Comparison of ENCODE assay signal across 18 cellular contexts in genomic region chr20:59827138-59828056, GRCh38.
DNase-seq lines count a peak whose midpoint lies in the region; ATAC-seq and TF ChIP-seq lines count a peak whose summit lies in the region.
"Had no signal": no experiment of that assay in that cellular context is flagged by ENCODE, and none has a peak within 500 bp of the region (broad histone marks: within the 10 kb centered on the region; RNA-seq: fewer than 3 reads in every experiment).

No MANE protein-coding gene starts in this region.

- TF ChIP-seq RAD21 in SK-N-SH (IDR thresholded peaks at IDR 0.05; ENCODE audit: low read length): no peak

- H3K9me3 ChIP-seq in SK-N-SH (no peaks in the 10 kb centered on the region), colonic mucosa (no peaks in the 10 kb centered on the region), spleen (no peaks in the 10 kb centered on the region)
- H3K9me3 ChIP-seq: pancreas had no signal

- CTCF ChIA-PET in SK-N-SH (lab: Yijun Ruan, JAX): interaction anchor here (2.4 kb wide), 1 partner anchor 44 kb away, joined by 5 read pairs; no protein-coding TSS in a partner anchor

- POLR2A ChIA-PET in SK-N-SH (lab: Yijun Ruan, JAX): interaction anchor here (0.5 kb wide), 1 partner anchor 27 kb away, joined by 3 read pairs; no protein-coding TSS in a partner anchor

- WGBS in SK-N-SH (ENCODE audit: low lambda C conversion rate): 8% methylated on average over 2 of the region's 16 CpGs
- 76 to 82% (median 78%) methylated on average over 14 to 16 of the region's 16 CpGs for WGBS in spleen, 5 donors

- H4K20me1 ChIP-seq in SK-N-SH (ENCODE audit: insufficient read depth): no peaks in the 10 kb centered on the region

- H3K79me2 ChIP-seq in SK-N-SH (ENCODE audit: insufficient read depth): no peaks in the 10 kb centered on the region

- ATAC-seq in SK-N-SH treated with all-trans-retinoic acid at 6 μM for 48 hours (no peak), left lobe of liver (no peak), HG03280 (IDR thresholded peaks at IDR 0.05; ENCODE audit: unreplicated experiment) (no peak)
- ATAC-seq: GM23338, WTC11 had no signal

- no peak overlapping the region for H3K4me3 ChIP-seq in SK-N-SH (ENCODE audit: low read depth in 2 of 2, low read length in 1 of 2)
- no peak overlapping the region for H3K4me3 ChIP-seq in colonic mucosa
- no peak overlapping the region for H3K4me3 ChIP-seq in spleen
- H3K4me3 ChIP-seq: GM23338, pancreas had no signal

- H3K4me2 ChIP-seq in SK-N-SH: no peak overlapping the region
- H3K4me2 ChIP-seq: GM23338 had no signal

- TF ChIP-seq CTCF in SK-N-SH (IDR thresholded peaks at IDR 0.05) (no peak), colonic mucosa (IDR thresholded peaks at IDR 0.05) (no peak), spleen (IDR thresholded peaks at IDR 0.05 in 8 of 11, conservative IDR thresholded peaks at IDR 0.05 in 3 of 11) (no peak)

- intact Hi-C loops in colonic mucosa (cut with DNase I) (no loop called here), spleen (cut with DNase I; ENCODE audit: low total_unique reads) (no loop called here)

- H3K9ac ChIP-seq in SK-N-SH (no peak overlapping the region), colonic mucosa (ENCODE audit: low read depth in 2 of 2, low read length in 2 of 2) (peak overlapping the region in 1 of 2 donors; percentile 44)

- H3K4me1 ChIP-seq in SK-N-SH (ENCODE audit: control insufficient read depth in 1 of 2, insufficient read depth in 2 of 2, low read depth in 1 of 2, low read length in 1 of 2) (peaks cover 0 to 13% of the 10 kb centered on the region in 2 experiments; a peak in 1 of 4 replicates), colonic mucosa (no peaks in the 10 kb centered on the region), spleen (peaks cover 0 to 5% (median 0%) of the 10 kb centered on the region in 6 donors)

- no peaks in the 10 kb centered on the region for H3K27me3 ChIP-seq in SK-N-SH (ENCODE audit: insufficient read depth)
- no peaks in the 10 kb centered on the region for H3K27me3 ChIP-seq in colonic mucosa
- H3K27me3 ChIP-seq in spleen (replicated peaks in 1 of 7): peaks cover 0 to 39% (median 0%) of the 10 kb centered on the region in 7 donors
- H3K27me3 ChIP-seq: pancreas had no signal

- H3K36me3 ChIP-seq in SK-N-SH (replicated peaks in 1 of 2; ENCODE audit: control insufficient read depth in 1 of 2, insufficient read depth in 2 of 2, low read length in 1 of 2): no peaks in the 10 kb centered on the region
- H3K36me3 ChIP-seq in colonic mucosa: no peaks in the 10 kb centered on the region
- no peaks in the 10 kb centered on the region for H3K36me3 ChIP-seq in spleen
- H3K36me3 ChIP-seq: pancreas had no signal

- no peak for TF ChIP-seq POLR2A in spleen (IDR thresholded peaks at IDR 0.05)

- no peak overlapping the region for H3K27ac ChIP-seq in SK-N-SH (ENCODE audit: low read depth in 2 of 2, low read length in 1 of 2)
- H3K27ac ChIP-seq in colonic mucosa: no peak overlapping the region
- H3K27ac ChIP-seq in spleen: no peak overlapping the region
- H3K27ac ChIP-seq: 22Rv1, pancreas had no signal

- H3F3A ChIP-seq in SK-N-SH (replicated peaks; ENCODE audit: insufficient read depth): no peaks in the 10 kb centered on the region

- H2AFZ ChIP-seq in SK-N-SH (ENCODE audit: low read depth): no peak overlapping the region
- H2AFZ ChIP-seq: GM23338 had no signal

- TF ChIP-seq EP300 in SK-N-SH (IDR thresholded peaks at IDR 0.05; ENCODE audit: borderline replicate concordance in 1 of 2, low read depth in 1 of 2, low read length in 1 of 2): no peak

- DNase-seq in SK-N-SH (peak; percentile 6), colonic mucosa (peak; percentile 23), left lobe of liver (ENCODE audit: low spot score) (peak; percentile 26), spleen (peak; percentile 64), NCI-H2227 (lab: John Stamatoyannopoulos, UW; ENCODE audit: unreplicated experiment) (no peak), NCI-H524 (lab: John Stamatoyannopoulos, UW) (no peak)
- DNase-seq: activated CD8-positive, alpha-beta memory T cell treated with anti-CD3 and anti-CD28 coated beads for 24 hours; activated naive CD8-positive, alpha-beta T cell treated with anti-CD3 and anti-CD28 coated beads, Interleukin-2, amount 10 ng/mL, durations not matched to agents 7 days and 5 days; AML-193; foreskin fibroblast; SIG-M5; stimulated activated naive CD8-positive, alpha-beta T cell treated with anti-CD3 and anti-CD28 coated beads, Interleukin-15, amount 100 ng/mL, for 72 hours had no signal

- no peaks in the 10 kb centered on the region for H3K9me2 ChIP-seq in SK-N-SH

TF ChIP-seq in SK-N-SH, 30 proteins besides CTCF, POLR2A, EP300 and RAD21:
- TF ChIP-seq IRF3 (IDR thresholded peaks at IDR 0.05; ENCODE audit: low read depth, low read length) (no peak), FOXM1 (IDR thresholded peaks at IDR 0.05; ENCODE audit: low read depth) (no peak), YY1 (IDR thresholded peaks at IDR 0.05; ENCODE audit: low read depth) (no peak), GATA2 (CRISPR knock-in tag; IDR thresholded peaks at IDR 0.05) (no peak), RXRA (IDR thresholded peaks at IDR 0.05; ENCODE audit: borderline replicate concordance, low read depth) (no peak), USF2 (IDR thresholded peaks at IDR 0.05; ENCODE audit: borderline replicate concordance, low read depth, low read length) (no peak)

TF ChIP-seq in SK-N-SH treated with all-trans-retinoic acid at 6 μM for 48 hours, 23 proteins besides CTCF, POLR2A, EP300 and RAD21 (continues in another document):
- TF ChIP-seq CSRNP3 (CRISPR knock-in tag; IDR thresholded peaks at IDR 0.05) (no peak), CREB5 (CRISPR knock-in tag; IDR thresholded peaks at IDR 0.05; ENCODE audit: low read depth) (no peak), TSHZ2 (CRISPR knock-in tag; IDR thresholded peaks at IDR 0.05) (no peak), ZNF70 (CRISPR knock-in tag; IDR thresholded peaks at IDR 0.05) (no peak), ESRRG (CRISPR knock-in tag; IDR thresholded peaks at IDR 0.05) (no peak), SNAI2 (CRISPR knock-in tag; IDR thresholded peaks at IDR 0.05) (no peak), POU6F1 (CRISPR knock-in tag; IDR thresholded peaks at IDR 0.05; ENCODE audit: borderline replicate concordance, low read depth) (no peak), BACH2 (CRISPR knock-in tag; IDR thresholded peaks at IDR 0.05; ENCODE audit: borderline replicate concordance) (no peak)

Comparison
In these comparisons a context has a peak if more than half of its experiments do, and no peak if none do; other contexts are left out.
1. DNase-seq: peak in SK-N-SH (single experiment), colonic mucosa (single experiment), left lobe of liver (single experiment) and spleen (single experiment); none in NCI-H2227 (single experiment) and NCI-H524 (0 of 2).